In the genomic region with DNA sequence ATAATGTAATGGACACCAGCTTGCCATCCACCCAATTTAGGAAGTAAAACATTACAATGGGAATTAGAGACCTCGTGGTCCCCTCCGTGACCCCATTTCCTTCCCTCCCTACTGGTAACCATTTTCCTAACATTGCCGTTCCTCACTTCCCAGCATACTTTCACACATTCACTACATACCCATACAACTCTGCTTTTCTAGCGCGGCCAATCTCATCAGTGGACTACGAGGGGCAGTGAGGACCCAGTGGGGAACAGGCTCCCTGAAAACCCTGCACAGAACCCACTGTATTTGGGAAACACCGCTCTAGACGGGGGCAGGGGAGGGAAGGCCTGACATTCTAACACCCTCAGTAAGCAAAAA, we compare ENCODE assay signal across 8 cellular contexts. TPM values are rescaled to one million over a fixed set of nuclear protein-coding genes. Genes with fewer than 3 reads are reported as not detected.
DNase-seq lines count a peak whose midpoint lies in the region; ATAC-seq and TF ChIP-seq lines count a peak whose summit lies in the region.

No MANE protein-coding gene starts in this region.

- peak overlapping the region; percentile 68 for H3K4me3 Mint-ChIP-seq in Calu3 (ENCODE audit: low read depth, unreplicated experiment)

- peaks cover 35% of the 10 kb centered on the region for H3K36me3 Mint-ChIP-seq in Calu3 (ENCODE audit: insufficient read depth, unreplicated experiment)

- no peaks in the 10 kb centered on the region for H3K27me3 ChIP-seq in RWPE2 (ENCODE audit: insufficient read depth, poor library complexity, severe bottlenecking)
- no peaks in the 10 kb centered on the region for H3K27me3 ChIP-seq in esophagus muscularis mucosa
- no peaks in the 10 kb centered on the region for H3K27me3 ChIP-seq in osteoblast (ENCODE audit: insufficient read depth, low read length)

- TF ChIP-seq CTCF in Calu3 (IDR thresholded peaks at IDR 0.05; ENCODE audit: unreplicated experiment) = no peak
- TF ChIP-seq CTCF in RWPE2 (IDR thresholded peaks at IDR 0.05; ENCODE audit: poor library complexity, severe bottlenecking) = no peak
- TF ChIP-seq CTCF in esophagus muscularis mucosa (IDR thresholded peaks at IDR 0.05) = no peak
- TF ChIP-seq CTCF in osteoblast (IDR thresholded peaks at IDR 0.05; ENCODE audit: extremely low read depth, low read depth, low read length) = no peak

- peaks cover 42% of the 10 kb centered on the region for H3K79me2 ChIP-seq in osteoblast (ENCODE audit: insufficient read depth, low read length)

- peaks cover 23% of the 10 kb centered on the region for H3K36me3 ChIP-seq in RWPE2 (ENCODE audit: low read depth)
- H3K36me3 ChIP-seq in esophagus muscularis mucosa = peaks cover 0 to 9% (median 4%) of the 10 kb centered on the region in 4 donors
- peaks cover 6% of the 10 kb centered on the region for H3K36me3 ChIP-seq in osteoblast (ENCODE audit: insufficient read depth, low read length)

- peak overlapping the region; percentile 98 for H3K4me2 ChIP-seq in osteoblast (ENCODE audit: insufficient read depth, low read length)

- ATAC-seq in GM21717 (IDR thresholded peaks at IDR 0.05; ENCODE audit: unreplicated experiment) (peak; percentile 9), RWPE2 (ENCODE audit: low read depth) (peak; percentile 3; the same call in 2 of the 3 replicates)

- DNase-seq in Calu3 (no peak), RWPE2 (ENCODE audit: low spot score) (no peak), esophagus muscularis mucosa (ENCODE audit: extremely low spot score) (no peak), osteoblast (ENCODE audit: insufficient read length, low spot score, missing footprints) (no peak), NCI-H510A treated with DMSO at 0.1 percent for 48 hours (lab: John Stamatoyannopoulos, UW) (no peak), HK-2 (ENCODE audit: unreplicated experiment) (no peak), HuH-7 (ENCODE audit: low spot score) (no peak)

- intact Hi-C loops in Calu3 (cut with micrococcal nuclease; ENCODE audit: unreplicated experiment) = no loop called here
- intact Hi-C loops in esophagus muscularis mucosa (cut with DNase I) = no loop called here

- H4K20me1 ChIP-seq in osteoblast (ENCODE audit: insufficient read depth, low read length) = peaks cover 8% of the 10 kb centered on the region

- H3K27ac ChIP-seq in RWPE2 (ENCODE audit: poor library complexity, severe bottlenecking) (peak overlapping the region; percentile 62), esophagus muscularis mucosa (replicated peaks in 1 of 4) (peak overlapping the region; percentile 80 to 90 (median 86)), osteoblast (ENCODE audit: low read depth, low read length) (peak overlapping the region; percentile 94)

- H3K4me3 ChIP-seq in RWPE2 (ENCODE audit: severe bottlenecking) (peak overlapping the region; percentile 56), esophagus muscularis mucosa (peak overlapping the region; percentile 61 to 73 (median 70)), osteoblast (ENCODE audit: insufficient read depth, low read length) (peak overlapping the region; percentile 78)

- peak overlapping the region; percentile 32 for H3K27ac Mint-ChIP-seq in Calu3 (ENCODE audit: unreplicated experiment)

- no peaks in the 10 kb centered on the region for H3K9me3 Mint-ChIP-seq in Calu3 (ENCODE audit: low read depth, unreplicated experiment)

- no peak for TF ChIP-seq EP300 in esophagus muscularis mucosa (IDR thresholded peaks at IDR 0.05)

- peak overlapping the region; percentile 78 for H2AFZ ChIP-seq in osteoblast (ENCODE audit: low read length)

- WGBS in esophagus muscularis mucosa = 5% methylated on average over 8 of the region's 8 CpGs

- BruUV-seq in Calu3 (replicated peaks; lab: Mats Ljungman, UMichigan) = no TSS peak

- H3K4me1 ChIP-seq in RWPE2 (ENCODE audit: insufficient read depth, poor library complexity, severe bottlenecking) = peaks cover 13% of the 10 kb centered on the region
- peaks cover 10 to 43% (median 30%) of the 10 kb centered on the region in 4 donors for H3K4me1 ChIP-seq in esophagus muscularis mucosa
- H3K4me1 ChIP-seq in osteoblast (ENCODE audit: insufficient read depth, low read length) = peaks cover 22% of the 10 kb centered on the region

- no peaks in the 10 kb centered on the region for H3K9me3 ChIP-seq in RWPE2 (ENCODE audit: severe bottlenecking)
- no peaks in the 10 kb centered on the region for H3K9me3 ChIP-seq in esophagus muscularis mucosa
- H3K9me3 ChIP-seq in osteoblast (ENCODE audit: low read depth, low read length) = no peaks in the 10 kb centered on the region

- TF ChIP-seq POLR2A in esophagus muscularis mucosa (IDR thresholded peaks at IDR 0.05; ENCODE audit: low read depth) = no peak

- CTCF ChIA-PET in Calu3 (lab: Charles Lee) = no interaction called here

- H3K27me3 Mint-ChIP-seq in Calu3 (ENCODE audit: unreplicated experiment) = no peaks in the 10 kb centered on the region

- peaks cover 13% of the 10 kb centered on the region for H3K4me1 Mint-ChIP-seq in Calu3 (ENCODE audit: low read depth, unreplicated experiment)

RNA-seq across cellular contexts. Expression of gene ENOSF1, which starts 1.1 kb away (rescaled TPM):
- 88.5 and 102 TPM in 2 replicates for total RNA-seq in Calu3 (2022)
- total RNA-seq in esophagus muscularis mucosa = 10 to 100 TPM; 21.6 to 53.2 (median 26.1) TPM
- 47.0 and 56.3 TPM in 2 replicates for total RNA-seq in osteoblast

RNA-seq across cellular contexts. Expression of gene TYMS, which starts 53.9 kb away (rescaled TPM):
- total RNA-seq in Calu3 (2022) = 71.8 and 84.1 TPM in 2 replicates
- 1 to 10 TPM in 3 of 4 donors, under 1 TPM in 1; 0.42 to 3.8 (median 2.2) TPM for total RNA-seq in esophagus muscularis mucosa
- 4.7 and 5.3 TPM in 2 replicates for total RNA-seq in osteoblast

Comparison
In these comparisons a context has a peak if more than half of its experiments do, and no peak if none do; other contexts are left out.
1. RNA of gene TYMS, which starts 53.9 kb away (total RNA-seq): 71.8 to 84.1 TPM in Calu3; 4.7 to 5.3 TPM in osteoblast and 0.42 to 3.8 TPM in esophagus muscularis mucosa; every median in the first group is over 10 times any median in the second.
2. Peak in every context shown above with its lines, with median percentiles within 50 percentile points of each other: H3K27ac ChIP-seq and H3K4me3 ChIP-seq.